In genomic region chr22:22431271-22432220, GRCh38 we compare ENCODE assay signal across 8 cellular contexts.
DNase-seq lines count a peak whose midpoint lies in the region; ATAC-seq and TF ChIP-seq lines count a peak whose summit lies in the region.

No MANE protein-coding gene starts in this region.

- H3K36me3 ChIP-seq in BJ (ENCODE audit: control insufficient read depth, insufficient read depth, low read length): no peaks in the 10 kb centered on the region
- no peaks in the 10 kb centered on the region for H3K36me3 ChIP-seq in mucosa of descending colon (ENCODE audit: low read depth)
- no peaks in the 10 kb centered on the region for H3K36me3 ChIP-seq in suprapubic skin

- TF ChIP-seq CTCF in BJ (IDR thresholded peaks at IDR 0.05; ENCODE audit: insufficient read depth, low read depth, low read length) (peak; percentile 71), mucosa of descending colon (IDR thresholded peaks at IDR 0.05) (peak; percentile 26), suprapubic skin (IDR thresholded peaks at IDR 0.05) (peak in 1 of 2 donors; percentile 50)

- H3K9me3 ChIP-seq in mucosa of descending colon (no peaks in the 10 kb centered on the region), suprapubic skin (no peaks in the 10 kb centered on the region)

- no peaks in the 10 kb centered on the region for H3K9me3 Mint-ChIP-seq in effector memory CD8-positive, alpha-beta T cell

- POLR2A ChIA-PET in BJ (lab: Charles Lee): no interaction called here

- TF ChIP-seq EP300 in suprapubic skin (IDR thresholded peaks at IDR 0.05): no peak

- no peak overlapping the region for H3K4me3 Mint-ChIP-seq in effector memory CD8-positive, alpha-beta T cell

- H3K4me1 Mint-ChIP-seq in effector memory CD8-positive, alpha-beta T cell (ENCODE audit: low read depth in 2 of 2): no peaks in the 10 kb centered on the region

- ATAC-seq in effector memory CD8-positive, alpha-beta T cell (replicated peaks): peak; percentile 64
- ATAC-seq in mucosa of descending colon: peak; percentile 86

- H3K4me1 ChIP-seq in mucosa of descending colon (ENCODE audit: low read depth) (no peaks in the 10 kb centered on the region), suprapubic skin (no peaks in the 10 kb centered on the region)

- WGBS in suprapubic skin: 46% methylated on average over 7 of the region's 7 CpGs

- no peak overlapping the region for H3K4me3 ChIP-seq in BJ (ENCODE audit: low read depth, low read length)
- no peak overlapping the region for H3K4me3 ChIP-seq in mucosa of descending colon
- no peak overlapping the region for H3K4me3 ChIP-seq in suprapubic skin

- DNase-seq in BJ (ENCODE audit: low read depth): no peak
- DNase-seq in GOT3 (lab: John Stamatoyannopoulos, UW): peak; percentile 5
- peak; percentile 66 for DNase-seq in NCI-H2227 (lab: John Stamatoyannopoulos, UW; ENCODE audit: unreplicated experiment)
- DNase-seq in activated CD4-positive, alpha-beta T cell treated with anti-CD3 and anti-CD28 coated beads, Interleukin-2, amount 50 U/mL, for 24 hours (ENCODE audit: low read depth in 1 of 2, low spot score in 1 of 2): peak; percentile 15 to 56
- peak; percentile 41 to 63 (median 55) for DNase-seq in effector memory CD8-positive, alpha-beta T cell
- DNase-seq in mucosa of descending colon: peak in 2 of 3 donors; percentile 48 to 78
- peak; percentile 7 to 26 (median 18) for DNase-seq in stimulated activated naive CD4-positive, alpha-beta T cell (lab: John Stamatoyannopoulos, UW)
- DNase-seq in suprapubic skin (ENCODE audit: low spot score in 2 of 2): no peak

- H3K27ac Mint-ChIP-seq in effector memory CD8-positive, alpha-beta T cell: no peak overlapping the region

- no peak for TF ChIP-seq POLR2A in suprapubic skin (IDR thresholded peaks at IDR 0.05)

- intact Hi-C loops in mucosa of descending colon (cut with DNase I, micrococcal nuclease): no loop called here

- H3K36me3 Mint-ChIP-seq in effector memory CD8-positive, alpha-beta T cell (ENCODE audit: insufficient read depth): no peaks in the 10 kb centered on the region

- H3K27ac ChIP-seq in suprapubic skin: no peak overlapping the region

- H3K27me3 ChIP-seq in BJ (ENCODE audit: control insufficient read depth, insufficient read depth, low read length): no peaks in the 10 kb centered on the region; the same call in 1 of the 2 replicates
- peaks cover 28% of the 10 kb centered on the region for H3K27me3 ChIP-seq in suprapubic skin

- CTCF ChIA-PET in BJ (lab: Yijun Ruan, JAX): interaction anchor here (0.6 to 5.8 kb wide), 12 partner anchors 8 to 523 kb away, joined by 3 to 35 read pairs (median 3); no protein-coding TSS in a partner anchor

- H3K27me3 Mint-ChIP-seq in effector memory CD8-positive, alpha-beta T cell: peaks cover 31 to 58% of the 10 kb centered on the region in 2 donors

Comparison
In these comparisons a context has a peak if more than half of its experiments do, and no peak if none do; other contexts are left out.
1. DNase-seq: peak in GOT3 (single experiment), NCI-H2227 (single experiment), activated CD4-positive, alpha-beta T cell treated with anti-CD3 and anti-CD28 coated beads, Interleukin-2, amount 50 U/mL, for 24 hours (2 of 2), effector memory CD8-positive, alpha-beta T cell (3 of 3), mucosa of descending colon (2 of 3) and stimulated activated naive CD4-positive, alpha-beta T cell (6 of 6); none in BJ (single experiment) and suprapubic skin (0 of 2).